ENCODE assay signal across 21 cellular contexts in genomic region chr11:15195454-15196200, GRCh38.
DNase-seq lines count a peak whose midpoint lies in the region; ATAC-seq and TF ChIP-seq lines count a peak whose summit lies in the region.
"Had no signal": no experiment of that assay in that cellular context is flagged by ENCODE, and none has a peak within 500 bp of the region (broad histone marks: within the 10 kb centered on the region; RNA-seq: fewer than 3 reads in every experiment).

No MANE protein-coding gene starts in this region.

- H3F3A ChIP-seq in smooth muscle cell (ENCODE audit: low read depth) = no peaks in the 10 kb centered on the region

- H3K4me3 ChIP-seq in fibroblast of the aortic adventitia (ENCODE audit: low read depth, low read length) (no peak overlapping the region), osteoblast (ENCODE audit: insufficient read depth, low read length) (no peak overlapping the region), smooth muscle cell (no peak overlapping the region), adrenal gland (no peak overlapping the region)

- 77% methylated on average over 2 of the region's 2 CpGs for WGBS in smooth muscle cell (ENCODE audit: low lambda C conversion rate)
- 52 to 67% (median 65%) methylated on average over 2 of the region's 2 CpGs for WGBS in adrenal gland, 4 donors

- intact Hi-C loops in adrenal gland (cut with DNase I) = no loop called here

- ATAC-seq in HG03565 (IDR thresholded peaks at IDR 0.05; ENCODE audit: unreplicated experiment) = no peak

- H3K79me2 ChIP-seq in osteoblast (ENCODE audit: insufficient read depth, low read length) = no peaks in the 10 kb centered on the region
- H3K79me2 ChIP-seq in smooth muscle cell (ENCODE audit: low read depth) = no peaks in the 10 kb centered on the region

- TF ChIP-seq CTCF in fibroblast of the aortic adventitia (IDR thresholded peaks at IDR 0.05; ENCODE audit: insufficient read depth, low read length) = no peak
- TF ChIP-seq CTCF in osteoblast (IDR thresholded peaks at IDR 0.05; ENCODE audit: extremely low read depth, low read depth, low read length) = no peak
- TF ChIP-seq CTCF in smooth muscle cell (IDR thresholded peaks at IDR 0.05; ENCODE audit: borderline replicate concordance, insufficient read depth, poor library complexity, severe bottlenecking) = no peak
- no peak for TF ChIP-seq CTCF in adrenal gland (IDR thresholded peaks at IDR 0.05)

- H3K4me2 ChIP-seq in osteoblast (ENCODE audit: insufficient read depth, low read length) (peak overlapping the region; percentile 30), smooth muscle cell (no peak overlapping the region)

- no peaks in the 10 kb centered on the region for H4K20me1 ChIP-seq in osteoblast (ENCODE audit: insufficient read depth, low read length)
- no peaks in the 10 kb centered on the region for H4K20me1 ChIP-seq in smooth muscle cell (ENCODE audit: low read depth)

- no peaks in the 10 kb centered on the region for H3K27me3 ChIP-seq in osteoblast (ENCODE audit: insufficient read depth, low read length)
- H3K27me3 ChIP-seq in smooth muscle cell (ENCODE audit: low read depth) = no peaks in the 10 kb centered on the region
- H3K27me3 ChIP-seq in adrenal gland = no peaks in the 10 kb centered on the region

- H3K27ac ChIP-seq in osteoblast (ENCODE audit: low read depth, low read length) (peak overlapping the region; percentile 36), smooth muscle cell (ENCODE audit: low read depth) (no peak overlapping the region), adrenal gland (no peak overlapping the region)
- H3K27ac ChIP-seq: RWPE1 had no signal

- H3K9me3 ChIP-seq in osteoblast (ENCODE audit: low read depth, low read length) = no peaks in the 10 kb centered on the region
- no peaks in the 10 kb centered on the region for H3K9me3 ChIP-seq in smooth muscle cell (replicated peaks; ENCODE audit: low read depth)
- no peaks in the 10 kb centered on the region for H3K9me3 ChIP-seq in adrenal gland (replicated peaks in 1 of 3)

- no peak overlapping the region for H2AFZ ChIP-seq in osteoblast (ENCODE audit: low read length)
- no peak overlapping the region for H2AFZ ChIP-seq in smooth muscle cell (ENCODE audit: low read depth)

- H3K36me3 ChIP-seq in osteoblast (ENCODE audit: insufficient read depth, low read length) (no peaks in the 10 kb centered on the region), smooth muscle cell (ENCODE audit: low read depth) (no peaks in the 10 kb centered on the region), adrenal gland (replicated peaks in 1 of 2) (no peaks in the 10 kb centered on the region)

- H3K9ac ChIP-seq in smooth muscle cell (ENCODE audit: low read depth) = no peak overlapping the region

- H3K4me1 ChIP-seq in osteoblast (ENCODE audit: insufficient read depth, low read length) (peaks cover 65% of the 10 kb centered on the region), smooth muscle cell (ENCODE audit: low read depth) (no peaks in the 10 kb centered on the region), adrenal gland (replicated peaks in 1 of 2) (no peaks in the 10 kb centered on the region)

- TF ChIP-seq POLR2A in adrenal gland (IDR thresholded peaks at IDR 0.05) = no peak

- peak; percentile 90 for DNase-seq in DMS53 (lab: John Stamatoyannopoulos, UW)
- peak; percentile 69 for DNase-seq in HuH-7 (ENCODE audit: low spot score)
- DNase-seq in fibroblast of the aortic adventitia (ENCODE audit: low read depth) = peak; percentile 16
- no peak for DNase-seq in osteoblast (ENCODE audit: insufficient read length, low spot score, missing footprints)
- DNase-seq in smooth muscle cell (lab: John Stamatoyannopoulos, UW; ENCODE audit: unreplicated experiment) = no peak
- no peak for DNase-seq in activated CD4-positive, alpha-beta T cell treated with anti-CD3 and anti-CD28 coated beads for 48 hours
- DNase-seq in adrenal gland = no peak
- DNase-seq: activated CD4-positive, alpha-beta T cell treated with anti-CD3 and anti-CD28 coated beads for 4 hours; activated CD8-positive, alpha-beta memory T cell treated with anti-CD3 and anti-CD28 coated beads, Interleukin-2, amount 50 U/mL, for 48 hours; AML-193; amygdala; cerebellar nuclear complex; COR-L47; effector memory CD4-positive, alpha-beta T cell; islet precursor cell; Karpas-422; NCI-H1436; NCI-H2227 treated with DMSO at 0.1 percent for 48 hours; NK-92 treated with Interleukin-12 subunit alpha and Interleukin-12 subunit beta, amount 100 ng/mL, for 24 hours had no signal

Comparison
In these comparisons a context has a peak if more than half of its experiments do, and no peak if none do; other contexts are left out.
1. DNase-seq: peak in DMS53 (single experiment), HuH-7 (single experiment) and fibroblast of the aortic adventitia (single experiment); none in osteoblast (single experiment), smooth muscle cell (single experiment), activated CD4-positive, alpha-beta T cell treated with anti-CD3 and anti-CD28 coated beads for 48 hours (single experiment) and adrenal gland (0 of 7).